ENCODE assay signal across 20 cellular contexts in genomic region chr12:107327783-107328182, GRCh38.
"Had no signal": no experiment of that assay in that cellular context is flagged by ENCODE, and none has a peak within 500 bp of the region (broad histone marks: within the 10 kb centered on the region; RNA-seq: fewer than 3 reads in every experiment).

No MANE protein-coding gene starts in this region.

- H3K27me3 Mint-ChIP-seq: activated CD4-positive, alpha-beta T cell treated with anti-CD3 and anti-CD28 coated beads, Interleukin-2, amount 10 ng/mL, durations not matched to agents 24 days and 14 days had no signal

- H3K27ac Mint-ChIP-seq: endodermal cell; nephron progenitor cell; stimulated activated memory B cell treated with anti-CD40 and anti-IgM and Interleukin-4, amounts not matched to agents 10 μg/mL and 1 μg/mL and 100 μg/mL, for 72 hours; T-helper 1 cell treated with Interleukin-12 subunit alpha and Interleukin-12 subunit beta and Interleukin-4 antibody, amounts not matched to agents 30 μg/mL and 1 μg/mL, for 36 hours; WTC11 had no signal

- H3K4me3 ChIP-seq: breast epithelium, mucosa of descending colon, psoas muscle, right lobe of liver, spleen, tibial artery had no signal

- H3K9me3 ChIP-seq: breast epithelium, mucosa of descending colon, psoas muscle, right lobe of liver, spleen, tibial artery had no signal

- H3K36me3 ChIP-seq: breast epithelium, right lobe of liver, spleen, tibial artery had no signal

- H3K4me3 Mint-ChIP-seq: activated CD4-positive, alpha-beta T cell treated with anti-CD3 and anti-CD28 coated beads, Interleukin-2, amount 10 ng/mL, durations not matched to agents 24 days and 14 days; endodermal cell; immature natural killer cell; nephron progenitor cell; stimulated activated memory B cell treated with anti-CD40 and anti-IgM and Interleukin-4, amounts not matched to agents 10 μg/mL and 1 μg/mL and 100 μg/mL, for 72 hours; T-helper 1 cell treated with Interleukin-12 subunit alpha and Interleukin-12 subunit beta and Interleukin-4 antibody, amounts not matched to agents 30 μg/mL and 1 μg/mL, for 36 hours; WTC11 had no signal

- H3K27ac ChIP-seq: breast epithelium, psoas muscle, right lobe of liver, spleen, tibial artery had no signal

- H3K4me1 ChIP-seq: breast epithelium, psoas muscle, right lobe of liver, tibial artery had no signal

- H3K36me3 Mint-ChIP-seq: immature natural killer cell; stimulated activated memory B cell treated with anti-CD40 and anti-IgM and Interleukin-4, amounts not matched to agents 10 μg/mL and 1 μg/mL and 100 μg/mL, for 72 hours; WTC11 had no signal

- DNase-seq: activated CD4-positive, alpha-beta T cell treated with anti-CD3 and anti-CD28 coated beads, Interleukin-2, amount 10 ng/mL, durations not matched to agents 24 days and 14 days; activated T-cell treated with anti-CD3 and anti-CD28 coated beads for 4 hours; anterior cingulate cortex; endodermal cell; glutamatergic neuron; immature natural killer cell; mammary epithelial cell; mucosa of descending colon; nephron progenitor cell; psoas muscle; right lobe of liver; spleen; stimulated activated CD4-positive, alpha-beta T cell treated with anti-CD3 and anti-CD28 coated beads, Interleukin-1b, Interleukin-23, amount 100 ng/mL, for 48 hours; tibial artery had no signal

- H3K9me3 Mint-ChIP-seq: endodermal cell; nephron progenitor cell; T-helper 1 cell treated with Interleukin-12 subunit alpha and Interleukin-12 subunit beta and Interleukin-4 antibody, amounts not matched to agents 30 μg/mL and 1 μg/mL, for 36 hours; WTC11 had no signal

- H3K4me1 Mint-ChIP-seq: stimulated activated memory B cell treated with anti-CD40 and anti-IgM and Interleukin-4, amounts not matched to agents 10 μg/mL and 1 μg/mL and 100 μg/mL, for 72 hours had no signal

- ATAC-seq: activated naive CD4-positive, alpha-beta T cell treated with anti-CD3 and anti-CD28 coated beads, Interleukin-2, amount 50 U/mL, for 72 hours; left lobe of liver; mucosa of descending colon; psoas muscle; right lobe of liver; stimulated activated memory B cell treated with anti-CD40 and anti-IgM and Interleukin-4, amounts not matched to agents 10 μg/mL and 1 μg/mL and 100 μg/mL, for 72 hours; WTC11 had no signal

- H3K27me3 ChIP-seq: breast epithelium, right lobe of liver had no signal
